ENCODE assay signal across 8 cellular contexts in the genomic region with DNA sequence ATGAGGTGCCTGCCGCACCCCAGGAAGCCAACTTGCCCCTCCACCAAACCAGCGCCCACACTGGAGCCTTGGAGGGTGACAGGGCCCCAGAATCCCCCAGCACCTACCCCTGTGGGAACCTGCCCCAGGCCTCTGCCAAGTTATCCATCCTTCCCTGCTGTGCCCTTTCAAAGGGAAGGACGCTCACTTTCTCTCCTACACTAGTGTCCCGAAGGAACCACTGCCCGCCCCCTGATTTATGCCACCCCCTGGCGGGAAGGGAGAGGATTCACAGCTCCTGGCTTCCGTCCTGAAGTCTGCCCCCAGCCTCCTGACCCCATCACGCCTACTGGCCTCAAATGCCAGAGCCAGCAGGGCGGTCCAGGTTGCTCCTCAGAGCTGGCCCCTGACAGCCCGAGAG. TPM values are rescaled to one million over a fixed set of nuclear protein-coding genes. Genes with fewer than 3 reads are reported as not detected.
DNase-seq lines count a peak whose midpoint lies in the region; ATAC-seq and TF ChIP-seq lines count a peak whose summit lies in the region.

No MANE protein-coding gene starts in this region.

- WGBS in upper lobe of left lung, 2 donors: 63 to 77% methylated on average over 7 to 10 of the region's 10 CpGs

- no peaks in the 10 kb centered on the region for H3K9me3 Mint-ChIP-seq in activated CD4-positive, alpha-beta memory T cell treated with anti-CD3 and anti-CD28 coated beads, Interleukin-2, amount 10 ng/mL, durations not matched to agents 7 days and 5 days

- H3K9me3 ChIP-seq in iPS-18c (ENCODE audit: control insufficient read depth, insufficient read depth, low read length): no peaks in the 10 kb centered on the region
- H3K9me3 ChIP-seq in upper lobe of left lung: no peaks in the 10 kb centered on the region

- TF ChIP-seq EP300 in upper lobe of left lung (IDR thresholded peaks at IDR 0.05): no peak

- TF ChIP-seq POLR2A in upper lobe of left lung (IDR thresholded peaks at IDR 0.05) (no peak), erythroblast (IDR thresholded peaks at IDR 0.05; ENCODE audit: low read length) (no peak)

- peaks cover 24 to 42% (median 33%) of the 10 kb centered on the region in 4 donors for H3K4me1 ChIP-seq in upper lobe of left lung

- no peaks in the 10 kb centered on the region for H3K36me3 ChIP-seq in upper lobe of left lung

- peak overlapping the region; percentile 80 for H3K4me3 Mint-ChIP-seq in activated CD4-positive, alpha-beta memory T cell treated with anti-CD3 and anti-CD28 coated beads, Interleukin-2, amount 10 ng/mL, durations not matched to agents 7 days and 5 days

- no peaks in the 10 kb centered on the region for H3K27me3 ChIP-seq in upper lobe of left lung

- ATAC-seq in upper lobe of left lung (ENCODE audit: low FRiP score in 2 of 2) (no peak), HG03571 (IDR thresholded peaks at IDR 0.05; ENCODE audit: unreplicated experiment) (no peak), GM21717 (IDR thresholded peaks at IDR 0.05; ENCODE audit: unreplicated experiment) (no peak)

- H3K27ac ChIP-seq in upper lobe of left lung: peak overlapping the region in 1 of 4 donors; percentile 73

- H3K4me3 ChIP-seq in iPS-18c (ENCODE audit: insufficient read depth, low read depth, low read length) (peak overlapping the region; percentile 1; the same call in 1 of the 2 replicates), upper lobe of left lung (no peak overlapping the region)

- CTCF ChIA-PET in activated CD4-positive, alpha-beta memory T cell treated with anti-CD3 and anti-CD28 coated beads, Interleukin-2, amount 10 ng/mL, durations not matched to agents 7 days and 5 days (lab: Charles Lee): interaction anchor here (0.6 to 2.0 kb wide), 5 partner anchors 10 to 179 kb away, joined by 3 to 5 read pairs (median 3); a partner anchor contains a TSS

- H3K27me3 Mint-ChIP-seq in activated CD4-positive, alpha-beta memory T cell treated with anti-CD3 and anti-CD28 coated beads, Interleukin-2, amount 10 ng/mL, durations not matched to agents 7 days and 5 days: peaks cover 4% of the 10 kb centered on the region

- DNase-seq in 8988T: peak; percentile 82
- no peak for DNase-seq in activated CD4-positive, alpha-beta memory T cell treated with anti-CD3 and anti-CD28 coated beads, Interleukin-2, amount 10 ng/mL, durations not matched to agents 7 days and 5 days
- no peak for DNase-seq in upper lobe of left lung
- no peak for DNase-seq in erythroblast (lab: John Stamatoyannopoulos, UW)

- H3K27ac Mint-ChIP-seq in activated CD4-positive, alpha-beta memory T cell treated with anti-CD3 and anti-CD28 coated beads, Interleukin-2, amount 10 ng/mL, durations not matched to agents 7 days and 5 days: no peak overlapping the region

- H3K36me3 Mint-ChIP-seq in activated CD4-positive, alpha-beta memory T cell treated with anti-CD3 and anti-CD28 coated beads, Interleukin-2, amount 10 ng/mL, durations not matched to agents 7 days and 5 days (ENCODE audit: low read depth): no peaks in the 10 kb centered on the region

- H3K4me1 Mint-ChIP-seq in activated CD4-positive, alpha-beta memory T cell treated with anti-CD3 and anti-CD28 coated beads, Interleukin-2, amount 10 ng/mL, durations not matched to agents 7 days and 5 days: peaks cover 22% of the 10 kb centered on the region

- POLR2A ChIA-PET in activated CD4-positive, alpha-beta memory T cell treated with anti-CD3 and anti-CD28 coated beads, Interleukin-2, amount 10 ng/mL, durations not matched to agents 7 days and 5 days (lab: Charles Lee): no interaction called here

- peak; percentile 38 for TF ChIP-seq CTCF in GM12873 (IDR thresholded peaks at IDR 0.05; ENCODE audit: insufficient read depth, low read depth, low read length, missing control alignments)
- no peak for TF ChIP-seq CTCF in upper lobe of left lung (IDR thresholded peaks at IDR 0.05)

RNA-seq across cellular contexts. Expression of a gene that starts 1.4 kb away (rescaled TPM):
- 1 to 10 TPM; 7.0 to 7.7 TPM for total RNA-seq in activated CD4-positive, alpha-beta memory T cell treated with anti-CD3 and anti-CD28 coated beads, Interleukin-2, amount 10 ng/mL, durations not matched to agents 7 days and 5 days
- total RNA-seq in upper lobe of left lung: 10 to 100 TPM; 12.0 to 24.1 (median 15.6) TPM

RNA-seq across cellular contexts. Expression of a gene that starts 42.7 kb away (rescaled TPM):
- under 1 TPM; 0.05 to 0.13 TPM for total RNA-seq in activated CD4-positive, alpha-beta memory T cell treated with anti-CD3 and anti-CD28 coated beads, Interleukin-2, amount 10 ng/mL, durations not matched to agents 7 days and 5 days
- 1 to 10 TPM in 5 of 6 donors, under 1 TPM in 1; 0.46 to 9.4 (median 2.7) TPM for total RNA-seq in upper lobe of left lung

RNA-seq across cellular contexts. Expression of a gene that starts 56.9 kb away (rescaled TPM):
- not detected for total RNA-seq in activated CD4-positive, alpha-beta memory T cell treated with anti-CD3 and anti-CD28 coated beads, Interleukin-2, amount 10 ng/mL, durations not matched to agents 7 days and 5 days
- total RNA-seq in upper lobe of left lung: 10 to 100 TPM in 1 of 6 donors, 1 to 10 TPM in 5; 1.0 to 11.7 (median 6.9) TPM
